21 cellular contexts compared by ENCODE assay signal in the genomic region with DNA sequence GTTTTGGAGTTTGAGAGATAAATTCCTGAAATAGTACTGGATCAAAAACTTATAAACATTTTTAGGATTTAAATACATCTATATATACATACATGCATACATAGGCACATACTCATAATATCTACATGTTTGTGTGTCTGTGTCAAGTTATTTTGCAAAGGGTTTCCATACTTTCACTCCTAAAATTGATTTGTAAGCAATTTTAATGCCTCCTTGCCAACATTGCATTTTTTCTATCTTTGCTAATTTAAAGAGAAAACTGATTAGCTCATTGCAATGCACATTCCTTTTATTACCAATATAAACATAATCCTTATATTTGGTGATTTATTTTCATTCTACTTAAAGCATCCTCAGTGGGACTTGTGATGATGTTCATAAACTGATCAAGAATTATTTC.
"Had no signal": no experiment of that assay in that cellular context is flagged by ENCODE, and none has a peak within 500 bp of the region (broad histone marks: within the 10 kb centered on the region; RNA-seq: fewer than 3 reads in every experiment).

No MANE protein-coding gene starts in this region.

- H3K4me1 ChIP-seq: esophagus muscularis mucosa, foreskin keratinocyte, gastroesophageal sphincter, left lung, lower lobe of right lung had no signal

- H3K4me3 ChIP-seq: coronary artery, dorsolateral prefrontal cortex, esophagus muscularis mucosa, gastroesophageal sphincter, heart left ventricle, hepatocyte, left lung, lower lobe of right lung, mucosa of descending colon had no signal

- H3K4me2 ChIP-seq: hepatocyte had no signal

- ATAC-seq: foreskin keratinocyte; gastroesophageal sphincter; heart left ventricle; left cardiac atrium; left lung; left ventricle myocardium superior; lower lobe of right lung; mucosa of descending colon; naive thymus-derived CD8-positive, alpha-beta T cell had no signal

- H3K27me3 ChIP-seq: esophagus muscularis mucosa, foreskin keratinocyte, gastroesophageal sphincter, hepatocyte, left lung had no signal

- H2AFZ ChIP-seq: hepatocyte had no signal

- H3K27ac ChIP-seq: coronary artery, dorsolateral prefrontal cortex, esophagus muscularis mucosa, foreskin keratinocyte, gastroesophageal sphincter, heart left ventricle, hepatocyte, left lung, lower lobe of right lung had no signal

- FAIRE-seq: endothelial cell of umbilical vein, keratinocyte had no signal

- H3K36me3 ChIP-seq: esophagus muscularis mucosa, gastroesophageal sphincter, heart left ventricle, left lung, lower lobe of right lung had no signal

- H3K9me3 ChIP-seq: esophagus muscularis mucosa, gastroesophageal sphincter, heart left ventricle, left lung, lower lobe of right lung, mucosa of descending colon had no signal

- DNase-seq: dermis blood vessel endothelial cell; dorsolateral prefrontal cortex; effector CD4-positive, alpha-beta T cell; effector memory CD4-positive, alpha-beta T cell; foreskin keratinocyte; heart left ventricle; hypothalamus; immature natural killer cell; left cardiac atrium; left lung; left ventricle myocardium superior; lower lobe of right lung; mucosa of descending colon; naive B cell; naive thymus-derived CD8-positive, alpha-beta T cell had no signal

- H3K79me2 ChIP-seq: hepatocyte had no signal
